Comparison of ENCODE assay signal across 7 cellular contexts in genomic region chr9:99737649-99738048, GRCh38.
"Had no signal": no experiment of that assay in that cellular context is flagged by ENCODE, and none has a peak within 500 bp of the region (broad histone marks: within the 10 kb centered on the region; RNA-seq: fewer than 3 reads in every experiment).

No MANE protein-coding gene starts in this region.

- H3K4me3 Mint-ChIP-seq: HFFc6, IgD-negative memory B cell had no signal

- DNase-seq: GM23248, GOT3, H7, HFFc6 had no signal

- H3K27ac Mint-ChIP-seq: HFFc6, IgD-negative memory B cell had no signal

- ATAC-seq: HCT116, HepG2 had no signal

- H3K9me3 Mint-ChIP-seq: HFFc6 had no signal
